In the genomic region with DNA sequence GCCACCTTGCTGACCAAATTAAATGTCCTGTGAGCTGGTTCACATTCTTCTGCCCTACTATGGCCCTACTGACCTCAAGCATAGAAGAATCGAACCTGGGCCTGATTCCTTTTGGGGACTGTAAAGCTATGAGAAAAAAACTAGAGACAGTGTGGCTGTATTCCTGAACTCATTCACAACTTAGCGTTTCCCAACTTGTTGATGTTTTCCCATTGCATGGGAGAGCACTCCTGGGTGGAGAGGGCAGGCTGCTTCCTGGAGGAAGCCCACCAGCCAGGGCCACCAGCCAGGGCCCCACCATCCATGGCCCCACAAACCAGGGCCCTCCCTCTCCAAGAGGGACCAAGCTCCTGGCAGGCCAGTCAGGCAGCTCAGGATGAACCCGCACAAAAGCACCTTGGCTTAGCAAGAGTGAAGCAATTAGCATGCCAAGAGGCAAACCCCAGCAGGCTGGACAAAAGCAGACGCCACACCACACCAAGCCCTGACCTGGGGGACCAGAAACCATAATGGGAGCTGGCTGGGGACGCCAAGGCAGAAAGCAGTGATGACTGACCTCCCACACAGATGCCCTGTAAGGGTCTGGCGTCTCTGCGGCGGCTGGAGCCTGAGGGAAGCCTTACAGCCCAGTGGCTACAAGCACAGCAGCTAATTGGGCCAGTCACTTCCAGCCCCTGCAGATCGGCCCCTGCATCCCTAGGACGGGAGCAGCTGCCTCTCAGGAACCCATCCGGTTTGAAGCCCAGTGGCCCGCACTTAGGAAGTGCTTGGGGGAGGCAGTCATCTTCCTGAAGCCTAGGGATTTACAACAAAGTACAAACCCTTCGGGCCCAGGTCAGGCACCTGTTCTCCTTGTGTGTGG, we compare ENCODE assay signal across 8 cellular contexts. TPM values are rescaled to one million over a fixed set of nuclear protein-coding genes. Genes with fewer than 3 reads are reported as not detected.
DNase-seq lines count a peak whose midpoint lies in the region; ATAC-seq and TF ChIP-seq lines count a peak whose summit lies in the region.

No MANE protein-coding gene starts in this region.

- H3K27me3 ChIP-seq in left ventricle myocardium inferior (ENCODE audit: low read depth) (no peaks in the 10 kb centered on the region), gastrocnemius medialis (no peaks in the 10 kb centered on the region)

- in situ Hi-C loops in gastrocnemius medialis (cut with MboI; ENCODE audit: low sequenced_read_pairs in 4 of 4): no loop called here

- TF ChIP-seq CTCF in VCaP (conservative IDR thresholded peaks at IDR 0.05) (no peak), left ventricle myocardium inferior (IDR thresholded peaks at IDR 0.05; ENCODE audit: borderline replicate concordance) (no peak), gastrocnemius medialis (IDR thresholded peaks at IDR 0.05 in 4 of 5, conservative IDR thresholded peaks at IDR 0.05 in 1 of 5) (no peak)

- H3K9ac ChIP-seq in ES-I3 (ENCODE audit: low read depth, low read length): peak overlapping the region; percentile 9; the same call in 1 of the 2 replicates

- H3K9me3 ChIP-seq in ES-I3 (ENCODE audit: control insufficient read depth, insufficient read depth, low read length): no peaks in the 10 kb centered on the region
- H3K9me3 ChIP-seq in left ventricle myocardium inferior (replicated peaks): no peaks in the 10 kb centered on the region
- H3K9me3 ChIP-seq in gastrocnemius medialis: no peaks in the 10 kb centered on the region

- no peak for TF ChIP-seq POLR2A in gastrocnemius medialis (IDR thresholded peaks at IDR 0.05)

- DNase-seq in left ventricle myocardium inferior: no peak
- no peak for DNase-seq in gastrocnemius medialis
- DNase-seq in NAMALWA (ENCODE audit: low spot score): no peak
- no peak for DNase-seq in stimulated activated CD4-positive, alpha-beta T cell treated with anti-CD3 and anti-CD28 coated beads, Interleukin-4, amount 100 ng/mL, for 1 hour

- intact Hi-C loops in left ventricle myocardium inferior (cut with micrococcal nuclease) (no loop called here), gastrocnemius medialis (cut with DNase I; ENCODE audit: low total_unique reads) (loop anchor here (5.0 kb wide), 1 partner anchor 159 kb away; no protein-coding TSS in a partner anchor)

- ATAC-seq in gastrocnemius medialis (no peak), GM21367 (IDR thresholded peaks at IDR 0.05; ENCODE audit: unreplicated experiment) (no peak), HG03097 (IDR thresholded peaks at IDR 0.05; ENCODE audit: low FRiP score, unreplicated experiment) (no peak)

- H3K4me1 ChIP-seq in ES-I3 (ENCODE audit: insufficient read depth, low read length): peaks cover 29% of the 10 kb centered on the region
- H3K4me1 ChIP-seq in left ventricle myocardium inferior: peaks cover 96% of the 10 kb centered on the region
- H3K4me1 ChIP-seq in gastrocnemius medialis: peaks cover 74 to 77% of the 10 kb centered on the region in 2 donors

- H3K36me3 ChIP-seq in ES-I3 (ENCODE audit: insufficient read depth, low read length) (no peaks in the 10 kb centered on the region), left ventricle myocardium inferior (no peaks in the 10 kb centered on the region), gastrocnemius medialis (no peaks in the 10 kb centered on the region)

- H3K4me3 ChIP-seq in left ventricle myocardium inferior (peak overlapping the region; percentile 96), gastrocnemius medialis (peak overlapping the region; percentile 31 to 79 (median 66))

- H3K27ac ChIP-seq in VCaP (peak overlapping the region; percentile 71), left ventricle myocardium inferior (replicated peaks) (peak overlapping the region; percentile 98), gastrocnemius medialis (peak overlapping the region; percentile 87 to 94 (median 92))

RNA-seq across cellular contexts. Expression of gene CERK, which starts 2.1 kb away (rescaled TPM):
- total RNA-seq in left ventricle myocardium inferior (76.9 TPM), gastrocnemius medialis (10 to 100 TPM; 32.7 to 38.7 (median 34.8) TPM)

RNA-seq across cellular contexts. Expression of gene TBC1D22A, which starts 26.5 kb away (rescaled TPM):
- total RNA-seq in left ventricle myocardium inferior (16.2 TPM), gastrocnemius medialis (10 to 100 TPM; 18.8 to 25.2 (median 23.1) TPM)
